Comparison of ENCODE assay signal across 10 cellular contexts in the genomic region with DNA sequence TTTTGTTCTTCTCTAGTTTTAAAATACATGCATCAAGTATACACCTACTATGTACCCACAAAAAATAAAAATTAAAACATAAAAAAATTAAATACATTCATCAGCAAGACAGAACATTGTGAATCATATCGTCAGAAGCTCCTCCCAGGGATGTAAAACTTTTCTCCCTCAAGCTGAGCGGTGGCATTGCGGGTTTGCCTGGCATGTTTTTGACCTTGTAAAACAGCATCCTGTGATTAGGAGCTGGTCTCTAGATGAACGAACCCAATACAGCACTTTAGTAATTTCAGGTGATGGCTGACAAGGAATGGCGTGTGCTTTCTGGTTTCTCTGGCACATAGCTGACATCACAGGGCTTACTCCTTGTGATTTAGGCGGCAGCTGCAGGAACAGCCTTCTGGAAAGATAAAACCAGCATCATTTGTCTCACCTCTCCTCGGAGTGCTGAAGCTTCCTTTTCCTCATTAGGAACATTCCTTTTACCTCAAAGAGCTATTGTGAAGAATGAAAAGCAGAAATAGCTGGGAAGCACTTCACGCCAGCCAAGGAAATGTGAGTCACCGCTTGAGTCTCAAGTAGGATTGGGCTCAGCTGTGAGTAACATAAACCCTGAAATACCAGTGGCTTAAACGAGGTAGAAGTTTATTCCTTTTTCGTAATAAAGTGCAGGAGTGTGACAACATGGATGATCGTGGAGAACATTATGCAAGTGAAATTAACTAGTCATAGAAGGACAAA. TPM values are rescaled to one million over a fixed set of nuclear protein-coding genes. Genes with fewer than 3 reads are reported as not detected.
A peak's percentile ranks its signal among the peaks of the same experiment; 100 is the strongest.
DNase-seq lines count a peak whose midpoint lies in the region; ATAC-seq and TF ChIP-seq lines count a peak whose summit lies in the region.
"Had no signal": no experiment of that assay in that cellular context is flagged by ENCODE, and none has a peak within 500 bp of the region (broad histone marks: within the 10 kb centered on the region; RNA-seq: fewer than 3 reads in every experiment).

No MANE protein-coding gene starts in this region.

- WGBS in mesenchymal stem cell, result 9% methylated on average over 11 of the region's 12 CpGs

- H3K4me3 Mint-ChIP-seq in MCF 10A (ENCODE audit: unreplicated experiment), result peak overlapping the region; percentile 5
- H3K4me3 Mint-ChIP-seq in activated CD8-positive, alpha-beta T cell treated with anti-CD3 and anti-CD28 coated beads for 36 hours, result no peak overlapping the region

- H3K36me3 Mint-ChIP-seq in MCF 10A (ENCODE audit: insufficient read depth, unreplicated experiment), result no peaks in the 10 kb centered on the region
- H3K36me3 Mint-ChIP-seq in activated CD8-positive, alpha-beta T cell treated with anti-CD3 and anti-CD28 coated beads for 36 hours (ENCODE audit: low read depth), result no peaks in the 10 kb centered on the region

- H3K4me2 ChIP-seq in mesenchymal stem cell (ENCODE audit: low read length, poor library complexity, severe bottlenecking), result peak overlapping the region; percentile 33

- DNase-seq in CD1c-positive myeloid dendritic cell (ENCODE audit: extremely low spot score), result peak; percentile 50
- peak; percentile 81 for DNase-seq in LHCN-M2 (ENCODE audit: low read depth)
- peak; percentile 89 for DNase-seq in MCF 10A (ENCODE audit: unreplicated experiment)
- peak; percentile 95 for DNase-seq in mesenchymal stem cell
- DNase-seq in NCI-H1105 (lab: John Stamatoyannopoulos, UW), result no peak
- no peak for DNase-seq in activated CD8-positive, alpha-beta T cell treated with anti-CD3 and anti-CD28 coated beads for 36 hours
- DNase-seq: effector CD4-positive, alpha-beta T cell had no signal

- H3K9me3 Mint-ChIP-seq in MCF 10A (ENCODE audit: unreplicated experiment), result no peaks in the 10 kb centered on the region
- H3K9me3 Mint-ChIP-seq in activated CD8-positive, alpha-beta T cell treated with anti-CD3 and anti-CD28 coated beads for 36 hours, result no peaks in the 10 kb centered on the region

- H2BK120ac ChIP-seq in mesenchymal stem cell (ENCODE audit: low read depth, low read length), result no peak overlapping the region

- no peak overlapping the region for H3K23ac ChIP-seq in mesenchymal stem cell (ENCODE audit: low read length in 2 of 2)

- no peak for TF ChIP-seq CTCF in MCF 10A (IDR thresholded peaks at IDR 0.05; ENCODE audit: unreplicated experiment)
- TF ChIP-seq CTCF in activated CD8-positive, alpha-beta T cell treated with anti-CD3 and anti-CD28 coated beads for 36 hours (IDR thresholded peaks at IDR 0.05), result no peak

- no peak overlapping the region for H3K18ac ChIP-seq in mesenchymal stem cell (ENCODE audit: low read depth in 1 of 2, low read length in 2 of 2)

- POLR2A ChIA-PET in MCF 10A (lab: Yijun Ruan, JAX), result interaction anchor here (0.6 to 1.6 kb wide), 10 partner anchors 10 to 1016 kb away, joined by 3 to 6 read pairs (median 4); a partner anchor contains a TSS
- POLR2A ChIA-PET in activated CD8-positive, alpha-beta T cell treated with anti-CD3 and anti-CD28 coated beads for 36 hours (lab: Charles Lee), result no interaction called here

- H3K4me1 Mint-ChIP-seq in MCF 10A (ENCODE audit: insufficient read depth, unreplicated experiment), result peaks cover 5% of the 10 kb centered on the region
- no peaks in the 10 kb centered on the region for H3K4me1 Mint-ChIP-seq in activated CD8-positive, alpha-beta T cell treated with anti-CD3 and anti-CD28 coated beads for 36 hours (ENCODE audit: low read depth)

- no peak overlapping the region for H2AFZ ChIP-seq in mesenchymal stem cell (ENCODE audit: low read depth, low read length)

- peaks cover 20% of the 10 kb centered on the region for H3K27me3 Mint-ChIP-seq in MCF 10A (ENCODE audit: insufficient read depth, unreplicated experiment)
- H3K27me3 Mint-ChIP-seq in activated CD8-positive, alpha-beta T cell treated with anti-CD3 and anti-CD28 coated beads for 36 hours, result no peaks in the 10 kb centered on the region

- no peaks in the 10 kb centered on the region for H3K79me1 ChIP-seq in mesenchymal stem cell (replicated peaks; ENCODE audit: low read length, poor library complexity, severe bottlenecking)

- no peak for ATAC-seq in activated CD8-positive, alpha-beta T cell treated with anti-CD3 and anti-CD28 coated beads for 36 hours
- ATAC-seq in GM19023 (IDR thresholded peaks at IDR 0.05; ENCODE audit: unreplicated experiment) (no peak), HG03469 (IDR thresholded peaks at IDR 0.05; ENCODE audit: unreplicated experiment) (no peak)

- H2BK12ac ChIP-seq in mesenchymal stem cell (ENCODE audit: low read length in 2 of 2), result no peak overlapping the region

- H4K91ac ChIP-seq in mesenchymal stem cell (ENCODE audit: low read length), result no peak overlapping the region

- H3K27ac Mint-ChIP-seq in MCF 10A (ENCODE audit: low read depth, unreplicated experiment), result no peak overlapping the region
- no peak overlapping the region for H3K27ac Mint-ChIP-seq in activated CD8-positive, alpha-beta T cell treated with anti-CD3 and anti-CD28 coated beads for 36 hours

- peaks cover 2% of the 10 kb centered on the region for H3K4me1 ChIP-seq in mesenchymal stem cell (ENCODE audit: control insufficient read depth, insufficient read depth, low read depth, low read length)

- H2BK15ac ChIP-seq in mesenchymal stem cell (ENCODE audit: low read depth, poor library complexity, severe bottlenecking), result no peak overlapping the region

- peak overlapping the region; percentile 39 for H3K9ac ChIP-seq in mesenchymal stem cell (ENCODE audit: low read length)

- H3K4me3 ChIP-seq in mesenchymal stem cell (ENCODE audit: insufficient read depth in 1 of 2, low read depth in 1 of 2, low read length in 2 of 2), result peak overlapping the region in 1 of 2 experiments; percentile 49

- CTCF ChIA-PET in MCF 10A (lab: Yijun Ruan, JAX), result interaction anchor here (0.6 kb wide), 2 partner anchors 9 to 62 kb away, joined by 3 to 4 read pairs; no protein-coding TSS in a partner anchor
- CTCF ChIA-PET in activated CD8-positive, alpha-beta T cell treated with anti-CD3 and anti-CD28 coated beads for 36 hours (lab: Charles Lee), result no interaction called here

- no TSS peak for BruUV-seq in MCF 10A (replicated peaks; lab: Mats Ljungman, UMichigan)

- H3K9me3 ChIP-seq in mesenchymal stem cell (ENCODE audit: control insufficient read depth, low read length), result peaks cover 3% of the 10 kb centered on the region

- H3K27ac ChIP-seq in mesenchymal stem cell (ENCODE audit: low read length, poor library complexity, severe bottlenecking), result peak overlapping the region; percentile 93
- H3K27ac ChIP-seq: VCaP had no signal

- intact Hi-C loops in MCF 10A (cut with micrococcal nuclease), result no loop called here
- intact Hi-C loops in activated CD8-positive, alpha-beta T cell treated with anti-CD3 and anti-CD28 coated beads for 36 hours (cut with micrococcal nuclease), result no loop called here

- no peak overlapping the region for H4K8ac ChIP-seq in mesenchymal stem cell (ENCODE audit: low read length)

- H3K4ac ChIP-seq in mesenchymal stem cell (ENCODE audit: low read depth in 1 of 2, low read length in 2 of 2), result no peak overlapping the region

- no peak overlapping the region for H2AK5ac ChIP-seq in mesenchymal stem cell (ENCODE audit: low read length, severe bottlenecking)

- H3K36me3 ChIP-seq in mesenchymal stem cell (ENCODE audit: control insufficient read depth in 1 of 2, insufficient read depth in 2 of 2, low read depth in 1 of 2, low read length in 2 of 2), result no peaks in the 10 kb centered on the region

- H2BK5ac ChIP-seq in mesenchymal stem cell (ENCODE audit: low read depth, low read length, poor library complexity, severe bottlenecking), result no peak overlapping the region

- peaks cover 0 to 9% of the 10 kb centered on the region in 2 experiments for H3K27me3 ChIP-seq in mesenchymal stem cell (ENCODE audit: control insufficient read depth in 1 of 2, insufficient read depth in 1 of 2, low read length in 2 of 2)

- H3K14ac ChIP-seq in mesenchymal stem cell (ENCODE audit: low read length in 2 of 2), result no peak overlapping the region

RNA-seq across cellular contexts. Expression of a gene that starts 44.3 kb away (rescaled TPM):
- total RNA-seq in LHCN-M2 (2014; rRNA removed), result not detected in 2 replicates
- not detected for polyA plus RNA-seq in LHCN-M2 (2012)
- not detected in 2 replicates for total RNA-seq in MCF 10A (2022)
- polyA plus RNA-seq in mesenchymal stem cell (2013, experiment 1 of 2), result not detected
- polyA plus RNA-seq in mesenchymal stem cell (2013, experiment 2 of 2), result not detected
- total RNA-seq in activated CD8-positive, alpha-beta T cell treated with anti-CD3 and anti-CD28 coated beads for 36 hours, result not detected

Comparison
In these comparisons a context has a peak if more than half of its experiments do, and no peak if none do; other contexts are left out.
1. DNase-seq: peak in CD1c-positive myeloid dendritic cell (single experiment), LHCN-M2 (single experiment), MCF 10A (single experiment) and mesenchymal stem cell (single experiment); none in NCI-H1105 (single experiment) and activated CD8-positive, alpha-beta T cell treated with anti-CD3 and anti-CD28 coated beads for 36 hours (single experiment).